ENCODE assay signal across 11 cellular contexts in the genomic region with DNA sequence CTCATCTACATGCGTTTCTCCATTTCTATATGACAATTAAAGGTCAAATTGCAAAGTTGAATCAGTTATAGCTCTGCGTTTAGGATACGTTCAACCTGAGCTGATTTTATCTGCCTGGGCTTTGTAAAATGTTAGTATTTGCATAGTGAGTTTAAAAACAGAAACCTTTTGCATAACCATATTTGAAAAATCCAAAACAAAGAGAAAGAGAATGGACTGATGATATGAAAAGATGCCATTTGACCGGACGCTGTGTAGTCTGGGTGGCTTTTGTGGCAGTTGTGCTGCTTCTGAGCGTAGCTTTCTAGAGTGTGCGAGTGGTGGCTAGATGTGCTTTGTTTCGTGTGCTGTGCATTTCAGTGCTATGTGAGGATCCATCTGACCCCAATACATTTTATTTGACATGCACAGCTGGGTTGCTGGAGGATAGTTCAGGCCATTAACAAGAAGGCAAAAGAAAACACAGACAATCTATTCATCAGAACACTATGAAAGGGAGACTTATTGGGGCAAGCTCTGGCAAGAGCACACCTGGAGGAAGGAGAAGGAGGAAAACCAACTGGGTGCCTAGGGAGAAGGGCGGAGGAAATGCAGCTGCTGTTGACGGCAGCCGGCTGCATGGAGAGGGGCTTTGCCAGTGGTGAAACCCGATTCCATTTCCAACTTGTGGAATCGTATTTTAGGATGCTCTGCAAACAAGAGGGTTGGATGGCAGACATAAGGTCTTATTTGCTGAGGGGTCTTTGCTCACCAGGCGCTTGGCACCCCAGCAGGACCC.
DNase-seq lines count a peak whose midpoint lies in the region; ATAC-seq and TF ChIP-seq lines count a peak whose summit lies in the region.
"Had no signal": no experiment of that assay in that cellular context is flagged by ENCODE, and none has a peak within 500 bp of the region (broad histone marks: within the 10 kb centered on the region; RNA-seq: fewer than 3 reads in every experiment).

No MANE protein-coding gene starts in this region.

- ATAC-seq in GM23338 (peak; percentile 67), T-helper 17 cell (no peak), GM18870 (IDR thresholded peaks at IDR 0.05; ENCODE audit: unreplicated experiment) (no peak), GM18519 (IDR thresholded peaks at IDR 0.05; ENCODE audit: low FRiP score, unreplicated experiment) (no peak)

- CTCF ChIA-PET in CD4-positive, alpha-beta memory T cell (lab: Charles Lee; ENCODE audit: partially characterized antibody), result interaction anchor here (1.2 to 3.0 kb wide), 5 partner anchors 9 to 258 kb away, joined by 3 to 11 read pairs (median 4); no protein-coding TSS in a partner anchor

- no peaks in the 10 kb centered on the region for H4K20me1 ChIP-seq in GM23338 (replicated peaks; ENCODE audit: insufficient read depth)

- H3K4me2 ChIP-seq in GM23338, result peak overlapping the region; percentile 38

- no peak for DNase-seq in CD4-positive, alpha-beta memory T cell
- peak; percentile 59 for DNase-seq in GM23338 (ENCODE audit: low spot score)
- no peak for DNase-seq in T-helper 17 cell
- DNase-seq in mesenteric fat pad (ENCODE audit: low spot score), result peak; percentile 45
- DNase-seq in COLO829 (ENCODE audit: low spot score), result no peak
- no peak for DNase-seq in osteocyte (ENCODE audit: extremely low spot score, unreplicated experiment)
- DNase-seq: GOT3, NCI-H2029 had no signal

- peak overlapping the region; percentile 36 to 37 for H3K4me3 ChIP-seq in CD4-positive, alpha-beta memory T cell (ENCODE audit: low read length in 2 of 2)
- H3K4me3 ChIP-seq in GM23338, result no peak overlapping the region
- H3K4me3 ChIP-seq: SK-N-MC had no signal

- no peaks in the 10 kb centered on the region for H3K27me3 ChIP-seq in CD4-positive, alpha-beta memory T cell (ENCODE audit: insufficient read depth, low read length)
- H3K27me3 ChIP-seq in GM23338 (ENCODE audit: insufficient read depth), result no peaks in the 10 kb centered on the region

- peaks cover 38% of the 10 kb centered on the region for H3K4me1 ChIP-seq in CD4-positive, alpha-beta memory T cell (ENCODE audit: insufficient read depth, low read length)
- peaks cover 29% of the 10 kb centered on the region for H3K4me1 ChIP-seq in GM23338 (ENCODE audit: insufficient read depth)

- peak overlapping the region; percentile 39 for H3K27ac ChIP-seq in CD4-positive, alpha-beta memory T cell (ENCODE audit: low read depth, low read length)
- H3K27ac ChIP-seq in GM23338 (ENCODE audit: low read depth), result no peak overlapping the region
- H3K27ac ChIP-seq: SK-N-MC had no signal

- H3K27me3 Mint-ChIP-seq in CD4-positive, alpha-beta memory T cell, result peaks cover 3 to 6% of the 10 kb centered on the region in 2 donors
- no peaks in the 10 kb centered on the region for H3K27me3 Mint-ChIP-seq in GM23338 (ENCODE audit: insufficient read depth, low read depth, poor library complexity)
- peaks cover 4% of the 10 kb centered on the region for H3K27me3 Mint-ChIP-seq in T-helper 17 cell
- peaks cover 86% of the 10 kb centered on the region for H3K27me3 Mint-ChIP-seq in osteocyte (ENCODE audit: unreplicated experiment)

- no peaks in the 10 kb centered on the region for H3K79me2 ChIP-seq in GM23338 (replicated peaks; ENCODE audit: insufficient read depth)

- H3K9me3 Mint-ChIP-seq in CD4-positive, alpha-beta memory T cell, result peaks cover 0 to 3% (median 0%) of the 10 kb centered on the region in 8 donors
- H3K9me3 Mint-ChIP-seq in GM23338, result no peaks in the 10 kb centered on the region; the same call in 2 of the 3 replicates
- H3K9me3 Mint-ChIP-seq in osteocyte (ENCODE audit: unreplicated experiment), result no peaks in the 10 kb centered on the region

- no peaks in the 10 kb centered on the region for H3K36me3 Mint-ChIP-seq in CD4-positive, alpha-beta memory T cell
- H3K36me3 Mint-ChIP-seq in GM23338 (ENCODE audit: low read depth), result peaks cover 8% of the 10 kb centered on the region; the same call in 2 of the 3 replicates
- H3K36me3 Mint-ChIP-seq in T-helper 17 cell (ENCODE audit: low read depth), result no peaks in the 10 kb centered on the region
- H3K36me3 Mint-ChIP-seq in osteocyte (ENCODE audit: unreplicated experiment), result no peaks in the 10 kb centered on the region

- POLR2A ChIA-PET in CD4-positive, alpha-beta memory T cell (lab: Charles Lee; ENCODE audit: partially characterized antibody), result interaction anchor here (1.3 kb wide), 1 partner anchor 261 kb away, joined by 3 read pairs; the partner anchor contains the start of gene BCL2L11

- no peaks in the 10 kb centered on the region for H3K36me3 ChIP-seq in CD4-positive, alpha-beta memory T cell (ENCODE audit: insufficient read depth, low read length)
- H3K36me3 ChIP-seq in GM23338 (ENCODE audit: insufficient read depth), result no peaks in the 10 kb centered on the region

- H3K9me2 ChIP-seq in GM23338 (ENCODE audit: insufficient read depth), result peaks cover 5% of the 10 kb centered on the region

- no peak for TF ChIP-seq CTCF in GM23338 (conservative IDR thresholded peaks at IDR 0.05; ENCODE audit: low read depth in 2 of 2)
- TF ChIP-seq CTCF in osteocyte (IDR thresholded peaks at IDR 0.05), result no peak

- peaks cover 8% of the 10 kb centered on the region; the same call in 1 of the 2 replicates for H3F3A ChIP-seq in GM23338 (replicated peaks; ENCODE audit: low read depth)

- peak overlapping the region; percentile 45 to 77 (median 63) for H3K4me3 Mint-ChIP-seq in CD4-positive, alpha-beta memory T cell
- no peak overlapping the region for H3K4me3 Mint-ChIP-seq in GM23338
- H3K4me3 Mint-ChIP-seq in T-helper 17 cell, result peak overlapping the region; percentile 86
- no peak overlapping the region for H3K4me3 Mint-ChIP-seq in osteocyte (ENCODE audit: unreplicated experiment)

- H3K4me1 Mint-ChIP-seq in CD4-positive, alpha-beta memory T cell, result peaks cover 23 to 40% (median 27%) of the 10 kb centered on the region in 4 donors
- peaks cover 27% of the 10 kb centered on the region for H3K4me1 Mint-ChIP-seq in GM23338
- peaks cover 26% of the 10 kb centered on the region for H3K4me1 Mint-ChIP-seq in T-helper 17 cell
- H3K4me1 Mint-ChIP-seq in osteocyte (ENCODE audit: unreplicated experiment), result no peaks in the 10 kb centered on the region

- H2AFZ ChIP-seq in GM23338, result no peak overlapping the region

- intact Hi-C loops in CD4-positive, alpha-beta memory T cell (cut with micrococcal nuclease), result no loop called here

- H3K27ac Mint-ChIP-seq in CD4-positive, alpha-beta memory T cell, result peak overlapping the region; percentile 41 to 94 (median 85)
- H3K27ac Mint-ChIP-seq in GM23338 (no peak overlapping the region), T-helper 17 cell (peak overlapping the region; percentile 94), osteocyte (ENCODE audit: unreplicated experiment) (no peak overlapping the region)

- H3K9me3 ChIP-seq in CD4-positive, alpha-beta memory T cell (ENCODE audit: control insufficient read depth in 1 of 2, low read length in 2 of 2), result no peaks in the 10 kb centered on the region
- H3K9me3 ChIP-seq in T-helper 17 cell (ENCODE audit: control insufficient read depth, low read length, poor library complexity, severe bottlenecking), result no peaks in the 10 kb centered on the region

TF ChIP-seq in GM23338, 12 proteins besides CTCF, POLR2A, EP300 and RAD21 (continues in another document):
- TF ChIP-seq EZH2phosphoT487 (IDR thresholded peaks at IDR 0.05; ENCODE audit: unreplicated experiment) (no peak), ZNF114 (CRISPR knock-in tag; IDR thresholded peaks at IDR 0.05) (no peak), ETS1 (IDR thresholded peaks at IDR 0.05) (no peak)

Comparison
In these comparisons a context has a peak if more than half of its experiments do, and no peak if none do; other contexts are left out.
1. DNase-seq: peak in GM23338 (single experiment) and mesenteric fat pad (single experiment); none in CD4-positive, alpha-beta memory T cell (0 of 5), T-helper 17 cell (0 of 3), COLO829 (single experiment) and osteocyte (single experiment).
2. H3K27ac Mint-ChIP-seq: peak in CD4-positive, alpha-beta memory T cell (7 of 7) and T-helper 17 cell (single experiment); none in GM23338 (single experiment) and osteocyte (single experiment).
3. H3K4me3 Mint-ChIP-seq: peak in CD4-positive, alpha-beta memory T cell (8 of 8) and T-helper 17 cell (single experiment); none in GM23338 (single experiment) and osteocyte (single experiment).